Comparison of ENCODE assay signal across 1 cellular context in the genomic region with DNA sequence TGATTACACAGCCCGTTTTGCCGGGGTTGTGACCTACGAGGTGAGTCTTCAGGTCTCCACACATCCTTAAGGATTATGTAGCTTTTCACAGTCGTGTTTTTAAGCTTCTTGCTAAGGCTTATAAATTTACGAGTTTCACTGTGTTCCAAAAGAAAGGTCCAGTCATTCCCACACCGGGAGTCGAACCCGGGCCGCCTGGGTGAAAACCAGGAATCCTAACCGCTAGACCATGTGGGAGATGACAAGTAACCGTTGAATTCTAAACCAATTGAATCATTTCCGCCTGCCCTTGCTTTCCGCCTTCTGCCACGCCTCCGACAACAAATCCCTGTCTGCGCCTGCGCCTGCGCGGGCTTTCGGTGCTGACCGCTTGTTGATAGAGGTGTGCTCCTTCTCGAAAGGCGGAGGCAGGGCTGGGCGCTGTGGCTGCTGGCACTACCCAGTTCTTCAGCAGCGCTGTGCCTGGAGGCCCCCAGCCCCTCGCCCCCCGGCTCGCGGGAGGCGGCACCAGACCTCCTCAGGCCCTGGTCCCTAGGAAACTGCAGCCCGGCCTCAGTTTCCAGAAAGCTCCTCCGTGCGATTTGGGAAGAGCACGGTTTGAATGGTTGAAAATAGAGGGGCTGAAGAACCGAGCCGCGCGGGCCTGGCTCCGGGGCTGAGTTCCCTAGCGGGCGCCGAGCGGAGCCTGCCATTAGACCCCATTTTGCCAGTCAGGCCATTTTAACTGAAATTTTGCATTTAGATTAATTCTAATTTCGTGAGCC.
TF ChIP-seq lines count a peak whose summit lies in the region.

No MANE protein-coding gene starts in this region.

TF ChIP-seq in K562, 482 proteins besides CTCF, POLR2A, EP300 and RAD21 (continued from another document and continues in another):
- TF ChIP-seq, protein P1, sequence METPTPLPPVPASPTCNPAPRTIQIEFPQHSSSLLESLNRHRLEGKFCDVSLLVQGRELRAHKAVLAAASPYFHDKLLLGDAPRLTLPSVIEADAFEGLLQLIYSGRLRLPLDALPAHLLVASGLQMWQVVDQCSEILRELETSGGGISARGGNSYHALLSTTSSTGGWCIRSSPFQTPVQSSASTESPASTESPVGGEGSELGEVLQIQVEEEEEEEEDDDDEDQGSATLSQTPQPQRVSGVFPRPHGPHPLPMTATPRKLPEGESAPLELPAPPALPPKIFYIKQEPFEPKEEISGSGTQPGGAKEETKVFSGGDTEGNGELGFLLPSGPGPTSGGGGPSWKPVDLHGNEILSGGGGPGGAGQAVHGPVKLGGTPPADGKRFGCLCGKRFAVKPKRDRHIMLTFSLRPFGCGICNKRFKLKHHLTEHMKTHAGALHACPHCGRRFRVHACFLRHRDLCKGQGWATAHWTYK (CRISPR knock-in tag; IDR thresholded peaks at IDR 0.05), result no peak
- TF ChIP-seq PRPF4 (IDR thresholded peaks at IDR 0.05; ENCODE audit: insufficient read depth, low read depth, low read length, poor library complexity, severe bottlenecking) (no peak), E2F3 (CRISPR knock-in tag; IDR thresholded peaks at IDR 0.05) (peak; percentile 50; the same call in 1 of the 2 replicates), SRF (CRISPR knock-in tag; IDR thresholded peaks at IDR 0.05) (no peak), RBM22 (IDR thresholded peaks at IDR 0.05; ENCODE audit: low read depth, low read length, poor library complexity, severe bottlenecking) (peak; percentile 63), RBM39 (optimal IDR thresholded peaks at IDR 0.05; ENCODE audit: low read depth, low read length) (peak; percentile 64), TAL1 (IDR thresholded peaks at IDR 0.05) (no peak)
- TF ChIP-seq, protein P2, sequence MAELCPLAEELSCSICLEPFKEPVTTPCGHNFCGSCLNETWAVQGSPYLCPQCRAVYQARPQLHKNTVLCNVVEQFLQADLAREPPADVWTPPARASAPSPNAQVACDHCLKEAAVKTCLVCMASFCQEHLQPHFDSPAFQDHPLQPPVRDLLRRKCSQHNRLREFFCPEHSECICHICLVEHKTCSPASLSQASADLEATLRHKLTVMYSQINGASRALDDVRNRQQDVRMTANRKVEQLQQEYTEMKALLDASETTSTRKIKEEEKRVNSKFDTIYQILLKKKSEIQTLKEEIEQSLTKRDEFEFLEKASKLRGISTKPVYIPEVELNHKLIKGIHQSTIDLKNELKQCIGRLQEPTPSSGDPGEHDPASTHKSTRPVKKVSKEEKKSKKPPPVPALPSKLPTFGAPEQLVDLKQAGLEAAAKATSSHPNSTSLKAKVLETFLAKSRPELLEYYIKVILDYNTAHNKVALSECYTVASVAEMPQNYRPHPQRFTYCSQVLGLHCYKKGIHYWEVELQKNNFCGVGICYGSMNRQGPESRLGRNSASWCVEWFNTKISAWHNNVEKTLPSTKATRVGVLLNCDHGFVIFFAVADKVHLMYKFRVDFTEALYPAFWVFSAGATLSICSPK (IDR thresholded peaks at IDR 0.05; ENCODE audit: borderline replicate concordance), result no peak
- TF ChIP-seq, protein P3, sequence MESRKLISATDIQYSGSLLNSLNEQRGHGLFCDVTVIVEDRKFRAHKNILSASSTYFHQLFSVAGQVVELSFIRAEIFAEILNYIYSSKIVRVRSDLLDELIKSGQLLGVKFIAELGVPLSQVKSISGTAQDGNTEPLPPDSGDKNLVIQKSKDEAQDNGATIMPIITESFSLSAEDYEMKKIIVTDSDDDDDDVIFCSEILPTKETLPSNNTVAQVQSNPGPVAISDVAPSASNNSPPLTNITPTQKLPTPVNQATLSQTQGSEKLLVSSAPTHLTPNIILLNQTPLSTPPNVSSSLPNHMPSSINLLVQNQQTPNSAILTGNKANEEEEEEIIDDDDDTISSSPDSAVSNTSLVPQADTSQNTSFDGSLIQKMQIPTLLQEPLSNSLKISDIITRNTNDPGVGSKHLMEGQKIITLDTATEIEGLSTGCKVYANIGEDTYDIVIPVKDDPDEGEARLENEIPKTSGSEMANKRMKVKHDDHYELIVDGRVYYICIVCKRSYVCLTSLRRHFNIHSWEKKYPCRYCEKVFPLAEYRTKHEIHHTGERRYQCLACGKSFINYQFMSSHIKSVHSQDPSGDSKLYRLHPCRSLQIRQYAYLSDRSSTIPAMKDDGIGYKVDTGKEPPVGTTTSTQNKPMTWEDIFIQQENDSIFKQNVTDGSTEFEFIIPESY (CRISPR knock-in tag; IDR thresholded peaks at IDR 0.05), result no peak
- TF ChIP-seq, protein P4, sequence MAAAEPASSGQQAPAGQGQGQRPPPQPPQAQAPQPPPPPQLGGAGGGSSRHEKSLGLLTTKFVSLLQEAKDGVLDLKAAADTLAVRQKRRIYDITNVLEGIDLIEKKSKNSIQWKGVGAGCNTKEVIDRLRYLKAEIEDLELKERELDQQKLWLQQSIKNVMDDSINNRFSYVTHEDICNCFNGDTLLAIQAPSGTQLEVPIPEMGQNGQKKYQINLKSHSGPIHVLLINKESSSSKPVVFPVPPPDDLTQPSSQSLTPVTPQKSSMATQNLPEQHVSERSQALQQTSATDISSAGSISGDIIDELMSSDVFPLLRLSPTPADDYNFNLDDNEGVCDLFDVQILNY (CRISPR knock-in tag; IDR thresholded peaks at IDR 0.05), result no peak
- TF ChIP-seq, protein P5, sequence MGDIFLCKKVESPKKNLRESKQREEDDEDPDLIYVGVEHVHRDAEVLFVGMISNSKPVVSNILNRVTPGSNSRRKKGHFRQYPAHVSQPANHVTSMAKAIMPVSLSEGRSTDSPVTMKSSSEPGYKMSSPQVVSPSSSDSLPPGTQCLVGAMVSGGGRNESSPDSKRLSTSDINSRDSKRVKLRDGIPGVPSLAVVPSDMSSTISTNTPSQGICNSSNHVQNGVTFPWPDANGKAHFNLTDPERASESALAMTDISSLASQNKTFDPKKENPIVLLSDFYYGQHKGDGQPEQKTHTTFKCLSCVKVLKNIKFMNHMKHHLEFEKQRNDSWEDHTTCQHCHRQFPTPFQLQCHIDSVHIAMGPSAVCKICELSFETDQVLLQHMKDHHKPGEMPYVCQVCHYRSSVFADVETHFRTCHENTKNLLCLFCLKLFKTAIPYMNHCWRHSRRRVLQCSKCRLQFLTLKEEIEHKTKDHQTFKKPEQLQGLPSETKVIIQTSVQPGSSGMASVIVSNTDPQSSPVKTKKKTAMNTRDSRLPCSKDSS (IDR thresholded peaks at IDR 0.05; ENCODE audit: low read depth, partially characterized antibody), result no peak
- TF ChIP-seq, protein P6, sequence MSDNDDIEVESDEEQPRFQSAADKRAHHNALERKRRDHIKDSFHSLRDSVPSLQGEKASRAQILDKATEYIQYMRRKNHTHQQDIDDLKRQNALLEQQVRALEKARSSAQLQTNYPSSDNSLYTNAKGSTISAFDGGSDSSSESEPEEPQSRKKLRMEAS (CRISPR knock-in tag; IDR thresholded peaks at IDR 0.05), result peak; percentile 24; the same call in 1 of the 2 replicates
- TF ChIP-seq, protein P7, sequence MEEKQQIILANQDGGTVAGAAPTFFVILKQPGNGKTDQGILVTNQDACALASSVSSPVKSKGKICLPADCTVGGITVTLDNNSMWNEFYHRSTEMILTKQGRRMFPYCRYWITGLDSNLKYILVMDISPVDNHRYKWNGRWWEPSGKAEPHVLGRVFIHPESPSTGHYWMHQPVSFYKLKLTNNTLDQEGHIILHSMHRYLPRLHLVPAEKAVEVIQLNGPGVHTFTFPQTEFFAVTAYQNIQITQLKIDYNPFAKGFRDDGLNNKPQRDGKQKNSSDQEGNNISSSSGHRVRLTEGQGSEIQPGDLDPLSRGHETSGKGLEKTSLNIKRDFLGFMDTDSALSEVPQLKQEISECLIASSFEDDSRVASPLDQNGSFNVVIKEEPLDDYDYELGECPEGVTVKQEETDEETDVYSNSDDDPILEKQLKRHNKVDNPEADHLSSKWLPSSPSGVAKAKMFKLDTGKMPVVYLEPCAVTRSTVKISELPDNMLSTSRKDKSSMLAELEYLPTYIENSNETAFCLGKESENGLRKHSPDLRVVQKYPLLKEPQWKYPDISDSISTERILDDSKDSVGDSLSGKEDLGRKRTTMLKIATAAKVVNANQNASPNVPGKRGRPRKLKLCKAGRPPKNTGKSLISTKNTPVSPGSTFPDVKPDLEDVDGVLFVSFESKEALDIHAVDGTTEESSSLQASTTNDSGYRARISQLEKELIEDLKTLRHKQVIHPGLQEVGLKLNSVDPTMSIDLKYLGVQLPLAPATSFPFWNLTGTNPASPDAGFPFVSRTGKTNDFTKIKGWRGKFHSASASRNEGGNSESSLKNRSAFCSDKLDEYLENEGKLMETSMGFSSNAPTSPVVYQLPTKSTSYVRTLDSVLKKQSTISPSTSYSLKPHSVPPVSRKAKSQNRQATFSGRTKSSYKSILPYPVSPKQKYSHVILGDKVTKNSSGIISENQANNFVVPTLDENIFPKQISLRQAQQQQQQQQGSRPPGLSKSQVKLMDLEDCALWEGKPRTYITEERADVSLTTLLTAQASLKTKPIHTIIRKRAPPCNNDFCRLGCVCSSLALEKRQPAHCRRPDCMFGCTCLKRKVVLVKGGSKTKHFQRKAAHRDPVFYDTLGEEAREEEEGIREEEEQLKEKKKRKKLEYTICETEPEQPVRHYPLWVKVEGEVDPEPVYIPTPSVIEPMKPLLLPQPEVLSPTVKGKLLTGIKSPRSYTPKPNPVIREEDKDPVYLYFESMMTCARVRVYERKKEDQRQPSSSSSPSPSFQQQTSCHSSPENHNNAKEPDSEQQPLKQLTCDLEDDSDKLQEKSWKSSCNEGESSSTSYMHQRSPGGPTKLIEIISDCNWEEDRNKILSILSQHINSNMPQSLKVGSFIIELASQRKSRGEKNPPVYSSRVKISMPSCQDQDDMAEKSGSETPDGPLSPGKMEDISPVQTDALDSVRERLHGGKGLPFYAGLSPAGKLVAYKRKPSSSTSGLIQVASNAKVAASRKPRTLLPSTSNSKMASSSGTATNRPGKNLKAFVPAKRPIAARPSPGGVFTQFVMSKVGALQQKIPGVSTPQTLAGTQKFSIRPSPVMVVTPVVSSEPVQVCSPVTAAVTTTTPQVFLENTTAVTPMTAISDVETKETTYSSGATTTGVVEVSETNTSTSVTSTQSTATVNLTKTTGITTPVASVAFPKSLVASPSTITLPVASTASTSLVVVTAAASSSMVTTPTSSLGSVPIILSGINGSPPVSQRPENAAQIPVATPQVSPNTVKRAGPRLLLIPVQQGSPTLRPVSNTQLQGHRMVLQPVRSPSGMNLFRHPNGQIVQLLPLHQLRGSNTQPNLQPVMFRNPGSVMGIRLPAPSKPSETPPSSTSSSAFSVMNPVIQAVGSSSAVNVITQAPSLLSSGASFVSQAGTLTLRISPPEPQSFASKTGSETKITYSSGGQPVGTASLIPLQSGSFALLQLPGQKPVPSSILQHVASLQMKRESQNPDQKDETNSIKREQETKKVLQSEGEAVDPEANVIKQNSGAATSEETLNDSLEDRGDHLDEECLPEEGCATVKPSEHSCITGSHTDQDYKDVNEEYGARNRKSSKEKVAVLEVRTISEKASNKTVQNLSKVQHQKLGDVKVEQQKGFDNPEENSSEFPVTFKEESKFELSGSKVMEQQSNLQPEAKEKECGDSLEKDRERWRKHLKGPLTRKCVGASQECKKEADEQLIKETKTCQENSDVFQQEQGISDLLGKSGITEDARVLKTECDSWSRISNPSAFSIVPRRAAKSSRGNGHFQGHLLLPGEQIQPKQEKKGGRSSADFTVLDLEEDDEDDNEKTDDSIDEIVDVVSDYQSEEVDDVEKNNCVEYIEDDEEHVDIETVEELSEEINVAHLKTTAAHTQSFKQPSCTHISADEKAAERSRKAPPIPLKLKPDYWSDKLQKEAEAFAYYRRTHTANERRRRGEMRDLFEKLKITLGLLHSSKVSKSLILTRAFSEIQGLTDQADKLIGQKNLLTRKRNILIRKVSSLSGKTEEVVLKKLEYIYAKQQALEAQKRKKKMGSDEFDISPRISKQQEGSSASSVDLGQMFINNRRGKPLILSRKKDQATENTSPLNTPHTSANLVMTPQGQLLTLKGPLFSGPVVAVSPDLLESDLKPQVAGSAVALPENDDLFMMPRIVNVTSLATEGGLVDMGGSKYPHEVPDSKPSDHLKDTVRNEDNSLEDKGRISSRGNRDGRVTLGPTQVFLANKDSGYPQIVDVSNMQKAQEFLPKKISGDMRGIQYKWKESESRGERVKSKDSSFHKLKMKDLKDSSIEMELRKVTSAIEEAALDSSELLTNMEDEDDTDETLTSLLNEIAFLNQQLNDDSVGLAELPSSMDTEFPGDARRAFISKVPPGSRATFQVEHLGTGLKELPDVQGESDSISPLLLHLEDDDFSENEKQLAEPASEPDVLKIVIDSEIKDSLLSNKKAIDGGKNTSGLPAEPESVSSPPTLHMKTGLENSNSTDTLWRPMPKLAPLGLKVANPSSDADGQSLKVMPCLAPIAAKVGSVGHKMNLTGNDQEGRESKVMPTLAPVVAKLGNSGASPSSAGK (IDR thresholded peaks at IDR 0.05), result peak; percentile 70
- TF ChIP-seq, protein P8, sequence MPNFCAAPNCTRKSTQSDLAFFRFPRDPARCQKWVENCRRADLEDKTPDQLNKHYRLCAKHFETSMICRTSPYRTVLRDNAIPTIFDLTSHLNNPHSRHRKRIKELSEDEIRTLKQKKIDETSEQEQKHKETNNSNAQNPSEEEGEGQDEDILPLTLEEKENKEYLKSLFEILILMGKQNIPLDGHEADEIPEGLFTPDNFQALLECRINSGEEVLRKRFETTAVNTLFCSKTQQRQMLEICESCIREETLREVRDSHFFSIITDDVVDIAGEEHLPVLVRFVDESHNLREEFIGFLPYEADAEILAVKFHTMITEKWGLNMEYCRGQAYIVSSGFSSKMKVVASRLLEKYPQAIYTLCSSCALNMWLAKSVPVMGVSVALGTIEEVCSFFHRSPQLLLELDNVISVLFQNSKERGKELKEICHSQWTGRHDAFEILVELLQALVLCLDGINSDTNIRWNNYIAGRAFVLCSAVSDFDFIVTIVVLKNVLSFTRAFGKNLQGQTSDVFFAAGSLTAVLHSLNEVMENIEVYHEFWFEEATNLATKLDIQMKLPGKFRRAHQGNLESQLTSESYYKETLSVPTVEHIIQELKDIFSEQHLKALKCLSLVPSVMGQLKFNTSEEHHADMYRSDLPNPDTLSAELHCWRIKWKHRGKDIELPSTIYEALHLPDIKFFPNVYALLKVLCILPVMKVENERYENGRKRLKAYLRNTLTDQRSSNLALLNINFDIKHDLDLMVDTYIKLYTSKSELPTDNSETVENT (CRISPR knock-in tag; IDR thresholded peaks at IDR 0.05), result 0 out of 2 replicates have a peak, but pooled peaks have one; percentile 16
- TF ChIP-seq, protein P9, sequence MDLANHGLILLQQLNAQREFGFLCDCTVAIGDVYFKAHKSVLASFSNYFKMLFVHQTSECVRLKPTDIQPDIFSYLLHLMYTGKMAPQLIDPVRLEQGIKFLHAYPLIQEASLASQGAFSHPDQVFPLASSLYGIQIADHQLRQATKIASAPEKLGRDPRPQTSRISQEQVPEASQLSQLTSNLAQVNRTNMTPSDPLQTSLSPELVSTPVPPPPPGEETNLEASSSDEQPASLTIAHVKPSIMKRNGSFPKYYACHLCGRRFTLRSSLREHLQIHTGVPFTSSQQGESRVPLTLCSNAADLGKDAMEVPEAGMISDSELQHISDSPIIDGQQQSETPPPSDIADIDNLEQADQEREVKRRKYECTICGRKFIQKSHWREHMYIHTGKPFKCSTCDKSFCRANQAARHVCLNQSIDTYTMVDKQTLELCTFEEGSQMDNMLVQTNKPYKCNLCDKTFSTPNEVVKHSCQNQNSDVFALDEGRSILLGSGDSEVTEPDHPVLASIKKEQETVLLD (IDR thresholded peaks at IDR 0.05), result peak; percentile 91
- TF ChIP-seq, protein P10, sequence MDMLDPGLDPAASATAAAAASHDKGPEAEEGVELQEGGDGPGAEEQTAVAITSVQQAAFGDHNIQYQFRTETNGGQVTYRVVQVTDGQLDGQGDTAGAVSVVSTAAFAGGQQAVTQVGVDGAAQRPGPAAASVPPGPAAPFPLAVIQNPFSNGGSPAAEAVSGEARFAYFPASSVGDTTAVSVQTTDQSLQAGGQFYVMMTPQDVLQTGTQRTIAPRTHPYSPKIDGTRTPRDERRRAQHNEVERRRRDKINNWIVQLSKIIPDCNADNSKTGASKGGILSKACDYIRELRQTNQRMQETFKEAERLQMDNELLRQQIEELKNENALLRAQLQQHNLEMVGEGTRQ (CRISPR knock-in tag; IDR thresholded peaks at IDR 0.05), result no peak
